9 cellular contexts compared by ENCODE assay signal in genomic region chr5:102670224-102670836, GRCh38.
A peak's percentile ranks its signal among the peaks of the same experiment; 100 is the strongest.
DNase-seq lines count a peak whose midpoint lies in the region; ATAC-seq and TF ChIP-seq lines count a peak whose summit lies in the region.
"Had no signal": no experiment of that assay in that cellular context is flagged by ENCODE, and none has a peak within 500 bp of the region (broad histone marks: within the 10 kb centered on the region; RNA-seq: fewer than 3 reads in every experiment).

No MANE protein-coding gene starts in this region.

- H3K27ac ChIP-seq in RWPE1, result no peak overlapping the region

- POLR2A ChIA-PET in RWPE1 (lab: Yijun Ruan, JAX; ENCODE audit: low non-redundant PET), result no interaction called here

- CTCF ChIA-PET in RWPE1 (lab: Yijun Ruan, JAX), result no interaction called here

- peak; percentile 32 for DNase-seq in Daoy (ENCODE audit: low read depth)
- peak; percentile 49 for DNase-seq in RWPE1 (ENCODE audit: low spot score)
- peak; percentile 35 for DNase-seq in left ventricle myocardium superior
- DNase-seq in mucosa of gallbladder (ENCODE audit: low spot score), result no peak
- no peak for DNase-seq in NCI-H345 treated with DMSO at 0.1 percent for 48 hours (lab: John Stamatoyannopoulos, UW; ENCODE audit: unreplicated experiment)
- DNase-seq in NK-92 (lab: John Stamatoyannopoulos, UW; ENCODE audit: unreplicated experiment), result no peak
- no peak for DNase-seq in amygdala (lab: John Stamatoyannopoulos, UW)

- intact Hi-C loops in left ventricle myocardium superior (cut with micrococcal nuclease), result no loop called here

- TF ChIP-seq CTCF in RWPE1 (conservative IDR thresholded peaks at IDR 0.05; ENCODE audit: low read depth), result peak; percentile 40

- ATAC-seq in HG02642 (IDR thresholded peaks at IDR 0.05; ENCODE audit: poor library complexity, unreplicated experiment), result peak; percentile 48
- peak; percentile 73 for ATAC-seq in left ventricle myocardium superior
- ATAC-seq: right cardiac atrium had no signal

Comparison
In these comparisons a context has a peak if more than half of its experiments do, and no peak if none do; other contexts are left out.
1. DNase-seq: peak in Daoy (single experiment), RWPE1 (single experiment) and left ventricle myocardium superior (single experiment); none in mucosa of gallbladder (single experiment), NCI-H345 treated with DMSO at 0.1 percent for 48 hours (single experiment), NK-92 (single experiment) and amygdala (0 of 56).